Comparison of ENCODE assay signal across 9 cellular contexts in genomic region chr18:22465859-22466602, GRCh38. TPM values are rescaled to one million over a fixed set of nuclear protein-coding genes. Genes with fewer than 3 reads are reported as not detected.
DNase-seq lines count a peak whose midpoint lies in the region; ATAC-seq lines count a peak whose summit lies in the region.
"Had no signal": no experiment of that assay in that cellular context is flagged by ENCODE, and none has a peak within 500 bp of the region (broad histone marks: within the 10 kb centered on the region; RNA-seq: fewer than 3 reads in every experiment).

No MANE protein-coding gene starts in this region.

- no peak overlapping the region for H3K27ac Mint-ChIP-seq in activated naive CD8-positive, alpha-beta T cell treated with anti-CD3 and anti-CD28 coated beads, Interleukin-2, amount 50 U/mL, for 24 hours
- H3K27ac Mint-ChIP-seq in activated T-cell treated with anti-CD3 and anti-CD28 coated beads, Interleukin-2, amount 50 U/mL, for 24 hours: no peak overlapping the region
- H3K27ac Mint-ChIP-seq: activated naive CD4-positive, alpha-beta T cell treated with anti-CD3 and anti-CD28 coated beads, Interleukin-2, amount 50 U/mL, for 72 hours had no signal

- no peaks in the 10 kb centered on the region for H3K36me3 Mint-ChIP-seq in activated naive CD8-positive, alpha-beta T cell treated with anti-CD3 and anti-CD28 coated beads, Interleukin-2, amount 50 U/mL, for 24 hours (ENCODE audit: low read depth)
- no peaks in the 10 kb centered on the region for H3K36me3 Mint-ChIP-seq in activated T-cell treated with anti-CD3 and anti-CD28 coated beads, Interleukin-2, amount 50 U/mL, for 24 hours (ENCODE audit: low read depth)
- H3K36me3 Mint-ChIP-seq: activated naive CD4-positive, alpha-beta T cell treated with anti-CD3 and anti-CD28 coated beads, Interleukin-2, amount 50 U/mL, for 72 hours had no signal

- H3K4me3 Mint-ChIP-seq in activated naive CD8-positive, alpha-beta T cell treated with anti-CD3 and anti-CD28 coated beads, Interleukin-2, amount 50 U/mL, for 24 hours: no peak overlapping the region
- H3K4me3 Mint-ChIP-seq in activated T-cell treated with anti-CD3 and anti-CD28 coated beads, Interleukin-2, amount 50 U/mL, for 24 hours: no peak overlapping the region

- H3K4me1 Mint-ChIP-seq in activated naive CD8-positive, alpha-beta T cell treated with anti-CD3 and anti-CD28 coated beads, Interleukin-2, amount 50 U/mL, for 24 hours: peaks cover 11% of the 10 kb centered on the region
- no peaks in the 10 kb centered on the region for H3K4me1 Mint-ChIP-seq in activated T-cell treated with anti-CD3 and anti-CD28 coated beads, Interleukin-2, amount 50 U/mL, for 24 hours (ENCODE audit: low read depth)

- peak; percentile 86 for DNase-seq in AG08396 (ENCODE audit: low spot score)
- DNase-seq in MV-4-11 (lab: John Stamatoyannopoulos, UW): peak; percentile 71
- peak; percentile 5 to 86 for DNase-seq in dermis microvascular lymphatic vessel endothelial cell (ENCODE audit: low read depth in 2 of 2)
- DNase-seq in mucosa of gallbladder (ENCODE audit: low spot score): peak; percentile 67
- no peak for DNase-seq in COR-L47 (lab: John Stamatoyannopoulos, UW)
- no peak for DNase-seq in activated naive CD8-positive, alpha-beta T cell treated with anti-CD3 and anti-CD28 coated beads, Interleukin-2, amount 50 U/mL, for 24 hours
- no peak for DNase-seq in activated T-cell treated with anti-CD3 and anti-CD28 coated beads, Interleukin-2, amount 50 U/mL, for 24 hours

- H3K9me3 Mint-ChIP-seq in activated naive CD8-positive, alpha-beta T cell treated with anti-CD3 and anti-CD28 coated beads, Interleukin-2, amount 50 U/mL, for 24 hours: no peaks in the 10 kb centered on the region
- peaks cover 3% of the 10 kb centered on the region for H3K9me3 Mint-ChIP-seq in activated T-cell treated with anti-CD3 and anti-CD28 coated beads, Interleukin-2, amount 50 U/mL, for 24 hours

- no peaks in the 10 kb centered on the region for H3K27me3 Mint-ChIP-seq in activated naive CD8-positive, alpha-beta T cell treated with anti-CD3 and anti-CD28 coated beads, Interleukin-2, amount 50 U/mL, for 24 hours
- H3K27me3 Mint-ChIP-seq in activated T-cell treated with anti-CD3 and anti-CD28 coated beads, Interleukin-2, amount 50 U/mL, for 24 hours: no peaks in the 10 kb centered on the region

- no peak for ATAC-seq in GM21825 (IDR thresholded peaks at IDR 0.05; ENCODE audit: unreplicated experiment)
- no peak for ATAC-seq in activated naive CD8-positive, alpha-beta T cell treated with anti-CD3 and anti-CD28 coated beads, Interleukin-2, amount 50 U/mL, for 24 hours

RNA-seq across cellular contexts. Expression of gene CTAGE1, which starts 48.3 kb away (rescaled TPM):
- total RNA-seq in dermis microvascular lymphatic vessel endothelial cell: not detected in 2 replicates
- 0.06 TPM for total RNA-seq in mucosa of gallbladder
- total RNA-seq: activated naive CD4-positive, alpha-beta T cell treated with anti-CD3 and anti-CD28 coated beads, Interleukin-2, amount 50 U/mL, for 72 hours had no signal

Comparison
In these comparisons a context has a peak if more than half of its experiments do, and no peak if none do; other contexts are left out.
1. DNase-seq: peak in AG08396 (single experiment), MV-4-11 (single experiment), dermis microvascular lymphatic vessel endothelial cell (2 of 2) and mucosa of gallbladder (single experiment); none in COR-L47 (single experiment), activated naive CD8-positive, alpha-beta T cell treated with anti-CD3 and anti-CD28 coated beads, Interleukin-2, amount 50 U/mL, for 24 hours (single experiment) and activated T-cell treated with anti-CD3 and anti-CD28 coated beads, Interleukin-2, amount 50 U/mL, for 24 hours (single experiment).